Comparison of ENCODE assay signal across 11 cellular contexts in the genomic region with DNA sequence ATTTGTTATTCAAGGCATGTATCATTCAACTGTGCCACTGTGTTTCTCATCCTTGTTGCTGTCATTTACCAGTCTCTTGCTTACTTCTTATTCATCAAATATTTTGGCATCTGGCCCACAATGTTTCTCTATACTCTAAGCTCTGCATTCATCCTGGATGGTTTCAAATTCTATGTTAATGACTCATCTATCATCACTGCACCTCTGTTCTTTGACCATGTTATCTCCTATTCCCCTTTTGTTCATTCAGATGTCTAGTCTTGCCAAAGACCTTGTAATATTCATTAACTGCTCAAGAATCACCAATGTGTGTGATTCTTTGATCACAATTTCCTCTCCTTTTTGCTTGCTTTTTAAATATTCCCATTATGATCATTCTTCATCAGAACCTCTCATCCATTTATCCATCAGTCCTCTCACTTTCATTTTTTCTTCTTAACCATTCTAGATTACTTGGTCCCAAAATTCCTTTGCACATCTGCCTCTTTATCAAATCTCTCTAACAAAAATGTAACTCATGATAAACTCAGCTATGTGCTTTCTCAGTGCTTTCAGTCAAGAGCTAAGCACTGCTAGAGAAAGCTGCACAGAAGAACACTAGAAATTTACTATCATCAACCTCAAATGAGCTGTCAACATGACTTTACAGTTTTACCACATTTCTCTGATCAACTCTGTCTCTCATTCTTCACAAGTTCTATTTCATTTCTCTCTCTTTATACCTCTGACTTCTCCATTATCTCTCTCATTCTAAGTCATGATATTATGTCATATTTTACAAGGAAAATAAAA. TPM values are rescaled to one million over a fixed set of nuclear protein-coding genes. Genes with fewer than 3 reads are reported as not detected.
DNase-seq lines count a peak whose midpoint lies in the region; ATAC-seq, FAIRE-seq and TF ChIP-seq lines count a peak whose summit lies in the region.
"Had no signal": no experiment of that assay in that cellular context is flagged by ENCODE, and none has a peak within 500 bp of the region (broad histone marks: within the 10 kb centered on the region; RNA-seq: fewer than 3 reads in every experiment).

No MANE protein-coding gene starts in this region.

- no peak overlapping the region for H3K4me3 ChIP-seq in uterus

- no peak for DNase-seq in D721Med (ENCODE audit: insufficient read length, low spot score)
- peak; percentile 86 for DNase-seq in kidney glomerular epithelial cell (lab: John Stamatoyannopoulos, UW)
- no peak for DNase-seq in WTC11 (ENCODE audit: low spot score)
- DNase-seq in activated T-helper 1 cell treated with anti-CD3 and anti-CD28 coated beads, Interleukin-12 subunit alpha, Interleukin-12 subunit beta, Interleukin-2, Interleukin-4 antibody, amounts not matched to agents 30 ng/mL and 10 ng/mL and 1 ng/mL, durations not matched to agents 14 hours and 24 hours and 36 hours (ENCODE audit: low spot score) = no peak
- DNase-seq in uterus = no peak
- DNase-seq: GF-D8, retina, WERI-Rb-1 had no signal

- ATAC-seq in HG02885 (IDR thresholded peaks at IDR 0.05; ENCODE audit: poor library complexity, unreplicated experiment) = peak; percentile 12
- no peak for ATAC-seq in WTC11
- no peak for ATAC-seq in HG03196 (IDR thresholded peaks at IDR 0.05; ENCODE audit: unreplicated experiment)

- peaks cover 36% of the 10 kb centered on the region for H3K4me1 Mint-ChIP-seq in activated naive CD8-positive, alpha-beta T cell (ENCODE audit: low read depth)
- no peaks in the 10 kb centered on the region for H3K4me1 Mint-ChIP-seq in WTC11
- H3K4me1 Mint-ChIP-seq in activated T-helper 1 cell treated with anti-CD3 and anti-CD28 coated beads, Interleukin-12 subunit alpha, Interleukin-12 subunit beta, Interleukin-2, Interleukin-4 antibody, amounts not matched to agents 30 ng/mL and 10 ng/mL and 1 ng/mL, durations not matched to agents 14 hours and 24 hours and 36 hours (ENCODE audit: low read depth) = peaks cover 28% of the 10 kb centered on the region

- no peaks in the 10 kb centered on the region for H3K4me1 ChIP-seq in uterus

- CTCF ChIA-PET in WTC11 (lab: Charles Lee) = no interaction called here

- H3K27ac ChIP-seq in uterus = no peak overlapping the region
- H3K27ac ChIP-seq: WERI-Rb-1 had no signal

- no peak for TF ChIP-seq POLR2A in uterus (IDR thresholded peaks at IDR 0.05)

- no peaks in the 10 kb centered on the region for H3K36me3 Mint-ChIP-seq in activated naive CD8-positive, alpha-beta T cell
- H3K36me3 Mint-ChIP-seq in WTC11 = no peaks in the 10 kb centered on the region
- peaks cover 4% of the 10 kb centered on the region for H3K36me3 Mint-ChIP-seq in activated T-helper 1 cell treated with anti-CD3 and anti-CD28 coated beads, Interleukin-12 subunit alpha, Interleukin-12 subunit beta, Interleukin-2, Interleukin-4 antibody, amounts not matched to agents 30 ng/mL and 10 ng/mL and 1 ng/mL, durations not matched to agents 14 hours and 24 hours and 36 hours (ENCODE audit: low read depth)

- H3K27me3 Mint-ChIP-seq in activated naive CD8-positive, alpha-beta T cell = no peaks in the 10 kb centered on the region
- no peaks in the 10 kb centered on the region for H3K27me3 Mint-ChIP-seq in WTC11 (ENCODE audit: low read depth)
- H3K27me3 Mint-ChIP-seq in activated T-helper 1 cell treated with anti-CD3 and anti-CD28 coated beads, Interleukin-12 subunit alpha, Interleukin-12 subunit beta, Interleukin-2, Interleukin-4 antibody, amounts not matched to agents 30 ng/mL and 10 ng/mL and 1 ng/mL, durations not matched to agents 14 hours and 24 hours and 36 hours (ENCODE audit: insufficient read depth) = no peaks in the 10 kb centered on the region

- FAIRE-seq in D721Med (lab: Jason Lieb, UNC) = peak; percentile 16

- intact Hi-C loops in activated T-helper 1 cell treated with anti-CD3 and anti-CD28 coated beads, Interleukin-12 subunit alpha, Interleukin-12 subunit beta, Interleukin-2, Interleukin-4 antibody, amounts not matched to agents 30 ng/mL and 10 ng/mL and 1 ng/mL, durations not matched to agents 14 hours and 24 hours and 36 hours (cut with micrococcal nuclease) = loop anchor here (1.0 kb wide), 1 partner anchor 11 kb away; no protein-coding TSS in a partner anchor
- intact Hi-C loops in uterus (cut with DNase I; ENCODE audit: low total_unique reads) = no loop called here

- TF ChIP-seq CTCF in D721Med (IDR thresholded peaks at IDR 0.05; ENCODE audit: insufficient read depth, missing control alignments) (no peak), WTC11 (IDR thresholded peaks at IDR 0.05) (no peak), uterus (IDR thresholded peaks at IDR 0.05) (no peak)

- POLR2A ChIA-PET in WTC11 (lab: Charles Lee) = interaction anchor here (1.0 kb wide), 1 partner anchor 11 kb away, joined by 3 read pairs; no protein-coding TSS in a partner anchor

- H3K36me3 ChIP-seq in uterus = no peaks in the 10 kb centered on the region
- H3K36me3 ChIP-seq: WERI-Rb-1 had no signal

- H3K9me3 ChIP-seq in uterus = no peaks in the 10 kb centered on the region

- no peaks in the 10 kb centered on the region for H3K9me3 Mint-ChIP-seq in activated naive CD8-positive, alpha-beta T cell (ENCODE audit: low read depth)
- no peaks in the 10 kb centered on the region for H3K9me3 Mint-ChIP-seq in WTC11
- no peaks in the 10 kb centered on the region for H3K9me3 Mint-ChIP-seq in activated T-helper 1 cell treated with anti-CD3 and anti-CD28 coated beads, Interleukin-12 subunit alpha, Interleukin-12 subunit beta, Interleukin-2, Interleukin-4 antibody, amounts not matched to agents 30 ng/mL and 10 ng/mL and 1 ng/mL, durations not matched to agents 14 hours and 24 hours and 36 hours

- H3K27ac Mint-ChIP-seq in activated naive CD8-positive, alpha-beta T cell = peak overlapping the region; percentile 68
- no peak overlapping the region for H3K27ac Mint-ChIP-seq in WTC11
- no peak overlapping the region for H3K27ac Mint-ChIP-seq in activated T-helper 1 cell treated with anti-CD3 and anti-CD28 coated beads, Interleukin-12 subunit alpha, Interleukin-12 subunit beta, Interleukin-2, Interleukin-4 antibody, amounts not matched to agents 30 ng/mL and 10 ng/mL and 1 ng/mL, durations not matched to agents 14 hours and 24 hours and 36 hours

- no peaks in the 10 kb centered on the region for H3K27me3 ChIP-seq in uterus

- peak overlapping the region; percentile 4 for H3K4me3 Mint-ChIP-seq in activated naive CD8-positive, alpha-beta T cell
- H3K4me3 Mint-ChIP-seq in WTC11 = no peak overlapping the region
- no peak overlapping the region for H3K4me3 Mint-ChIP-seq in activated T-helper 1 cell treated with anti-CD3 and anti-CD28 coated beads, Interleukin-12 subunit alpha, Interleukin-12 subunit beta, Interleukin-2, Interleukin-4 antibody, amounts not matched to agents 30 ng/mL and 10 ng/mL and 1 ng/mL, durations not matched to agents 14 hours and 24 hours and 36 hours

TF ChIP-seq in WTC11, 78 proteins besides CTCF, POLR2A, EP300 and RAD21 (continues in another document):
- TF ChIP-seq CREB1 (CRISPR knock-in tag; IDR thresholded peaks at IDR 0.05) (no peak), ETV6 (CRISPR knock-in tag; IDR thresholded peaks at IDR 0.05) (no peak), HMGA2 (CRISPR knock-in tag; IDR thresholded peaks at IDR 0.05) (no peak), JUN (CRISPR knock-in tag; IDR thresholded peaks at IDR 0.05) (no peak), GABPB1 (CRISPR knock-in tag; IDR thresholded peaks at IDR 0.05) (no peak), EMX1 (CRISPR knock-in tag; IDR thresholded peaks at IDR 0.05) (no peak), TP53 (CRISPR knock-in tag; IDR thresholded peaks at IDR 0.05) (no peak)
- TF ChIP-seq, protein P1, sequence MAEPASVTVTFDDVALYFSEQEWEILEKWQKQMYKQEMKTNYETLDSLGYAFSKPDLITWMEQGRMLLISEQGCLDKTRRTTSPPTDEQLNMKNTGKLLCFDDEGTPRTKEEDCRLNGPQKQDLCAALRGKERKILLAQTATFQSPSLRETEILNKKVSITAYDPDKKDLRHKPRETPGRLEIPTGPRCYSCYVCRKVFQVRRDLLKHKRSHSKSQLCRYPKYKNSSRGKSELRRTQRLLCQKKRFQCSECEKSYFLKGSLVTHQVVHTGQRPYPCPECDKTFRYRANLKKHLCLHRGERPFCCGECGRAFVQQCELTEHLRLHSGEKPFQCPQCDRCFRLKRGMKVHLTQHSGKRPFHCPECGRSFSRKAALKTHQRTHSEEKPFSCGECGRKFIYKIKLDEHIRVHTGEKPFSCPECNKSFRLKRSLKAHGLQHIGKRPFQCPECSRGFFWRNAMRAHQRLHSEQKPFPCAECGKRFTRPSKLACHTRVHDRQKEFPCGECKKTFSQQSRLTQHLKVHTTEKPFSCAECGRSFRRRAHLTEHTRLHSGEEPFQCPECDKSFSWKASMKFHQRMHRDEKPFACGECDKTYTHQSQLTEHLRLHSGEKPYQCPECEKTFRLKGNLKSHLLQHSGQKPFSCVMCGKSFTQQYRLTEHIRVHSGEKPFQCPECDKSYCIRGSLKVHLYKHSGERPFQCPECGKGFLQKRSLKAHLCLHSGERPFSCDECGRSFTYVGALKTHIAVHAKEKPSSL (CRISPR knock-in tag; conservative IDR thresholded peaks at IDR 0.05) = no peak
- TF ChIP-seq, protein P2, sequence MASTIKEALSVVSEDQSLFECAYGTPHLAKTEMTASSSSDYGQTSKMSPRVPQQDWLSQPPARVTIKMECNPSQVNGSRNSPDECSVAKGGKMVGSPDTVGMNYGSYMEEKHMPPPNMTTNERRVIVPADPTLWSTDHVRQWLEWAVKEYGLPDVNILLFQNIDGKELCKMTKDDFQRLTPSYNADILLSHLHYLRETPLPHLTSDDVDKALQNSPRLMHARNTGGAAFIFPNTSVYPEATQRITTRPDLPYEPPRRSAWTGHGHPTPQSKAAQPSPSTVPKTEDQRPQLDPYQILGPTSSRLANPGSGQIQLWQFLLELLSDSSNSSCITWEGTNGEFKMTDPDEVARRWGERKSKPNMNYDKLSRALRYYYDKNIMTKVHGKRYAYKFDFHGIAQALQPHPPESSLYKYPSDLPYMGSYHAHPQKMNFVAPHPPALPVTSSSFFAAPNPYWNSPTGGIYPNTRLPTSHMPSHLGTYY (CRISPR knock-in tag; IDR thresholded peaks at IDR 0.05) = no peak
- TF ChIP-seq, protein P3, sequence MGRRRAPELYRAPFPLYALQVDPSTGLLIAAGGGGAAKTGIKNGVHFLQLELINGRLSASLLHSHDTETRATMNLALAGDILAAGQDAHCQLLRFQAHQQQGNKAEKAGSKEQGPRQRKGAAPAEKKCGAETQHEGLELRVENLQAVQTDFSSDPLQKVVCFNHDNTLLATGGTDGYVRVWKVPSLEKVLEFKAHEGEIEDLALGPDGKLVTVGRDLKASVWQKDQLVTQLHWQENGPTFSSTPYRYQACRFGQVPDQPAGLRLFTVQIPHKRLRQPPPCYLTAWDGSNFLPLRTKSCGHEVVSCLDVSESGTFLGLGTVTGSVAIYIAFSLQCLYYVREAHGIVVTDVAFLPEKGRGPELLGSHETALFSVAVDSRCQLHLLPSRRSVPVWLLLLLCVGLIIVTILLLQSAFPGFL (CRISPR knock-in tag; IDR thresholded peaks at IDR 0.05; ENCODE audit: borderline replicate concordance) = no peak

RNA-seq across cellular contexts. Expression of a gene that starts 54.4 kb away (rescaled TPM):
- total RNA-seq in WTC11 (2021) (16.8 to 19.2 TPM (median 18.4 TPM) in 3 replicates), uterus (10 to 100 TPM; 13.3 to 75.1 (median 34.2) TPM)
- 20.8 and 22.7 TPM in 2 replicates for total RNA-seq in activated T-helper 1 cell treated with anti-CD3 and anti-CD28 coated beads, Interleukin-12 subunit alpha, Interleukin-12 subunit beta, Interleukin-2, Interleukin-4 antibody, amounts not matched to agents 30 ng/mL and 10 ng/mL and 1 ng/mL, durations not matched to agents 14 hours and 24 hours and 36 hours
